In genomic region chr20:14521436-14521835, GRCh38 we compare ENCODE assay signal across 1 cellular context.
TF ChIP-seq lines count a peak whose summit lies in the region.

No MANE protein-coding gene starts in this region.

TF ChIP-seq in IMR-90, 13 proteins besides CTCF, POLR2A, EP300 and RAD21 (continued from another document):
- TF ChIP-seq ELK1 (IDR thresholded peaks at IDR 0.05; ENCODE audit: borderline replicate concordance, low read depth, low read length): no peak
